16 cellular contexts compared by ENCODE assay signal in the genomic region with DNA sequence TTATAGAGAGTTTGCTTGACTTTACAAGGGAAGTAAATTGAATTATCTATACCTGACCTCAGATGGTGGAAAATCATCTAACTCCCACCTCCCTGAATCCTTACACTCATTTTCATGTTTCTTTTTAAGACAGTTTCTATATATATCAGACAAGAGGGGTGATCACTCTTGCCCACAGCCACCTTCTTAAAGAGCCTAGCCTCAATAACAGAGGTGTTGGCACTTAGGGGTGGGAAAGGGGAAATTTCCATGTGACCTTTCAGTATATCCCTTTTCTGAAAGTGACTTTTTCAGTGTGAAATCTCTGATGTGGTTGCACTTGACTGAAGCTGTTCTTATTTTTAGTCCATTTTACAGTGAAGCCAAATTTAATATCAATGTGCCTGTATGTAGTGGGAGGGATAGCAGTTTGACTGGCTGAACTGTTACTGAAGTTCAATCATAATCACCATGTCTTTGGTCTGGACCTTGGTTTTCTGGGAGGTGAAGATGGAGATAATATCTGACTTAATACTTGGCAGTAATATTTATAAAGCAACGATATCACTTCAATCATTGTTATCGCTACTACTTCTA.
"Had no signal": no experiment of that assay in that cellular context is flagged by ENCODE, and none has a peak within 500 bp of the region (broad histone marks: within the 10 kb centered on the region; RNA-seq: fewer than 3 reads in every experiment).

No MANE protein-coding gene starts in this region.

- DNase-seq: central memory CD4-positive, alpha-beta T cell; cortex of kidney; effector memory CD4-positive, alpha-beta T cell; heart right ventricle; islet precursor cell; mammary epithelial cell; naive thymus-derived CD4-positive, alpha-beta T cell; nucleus accumbens; right cardiac atrium; Right ventricle myocardium superior; SK-N-SH; small intestine; tibial artery; uterus had no signal

- H3K27me3 Mint-ChIP-seq: naive thymus-derived CD4-positive, alpha-beta T cell had no signal

- H3K4me3 Mint-ChIP-seq: T-helper 1 cell treated with Interleukin-12 subunit alpha and Interleukin-12 subunit beta and Interleukin-4 antibody, amounts not matched to agents 30 μg/mL and 1 μg/mL, for 36 hours had no signal

- ATAC-seq: heart right ventricle; left lobe of liver; naive thymus-derived CD4-positive, alpha-beta T cell; right cardiac atrium had no signal
